In the genomic region with DNA sequence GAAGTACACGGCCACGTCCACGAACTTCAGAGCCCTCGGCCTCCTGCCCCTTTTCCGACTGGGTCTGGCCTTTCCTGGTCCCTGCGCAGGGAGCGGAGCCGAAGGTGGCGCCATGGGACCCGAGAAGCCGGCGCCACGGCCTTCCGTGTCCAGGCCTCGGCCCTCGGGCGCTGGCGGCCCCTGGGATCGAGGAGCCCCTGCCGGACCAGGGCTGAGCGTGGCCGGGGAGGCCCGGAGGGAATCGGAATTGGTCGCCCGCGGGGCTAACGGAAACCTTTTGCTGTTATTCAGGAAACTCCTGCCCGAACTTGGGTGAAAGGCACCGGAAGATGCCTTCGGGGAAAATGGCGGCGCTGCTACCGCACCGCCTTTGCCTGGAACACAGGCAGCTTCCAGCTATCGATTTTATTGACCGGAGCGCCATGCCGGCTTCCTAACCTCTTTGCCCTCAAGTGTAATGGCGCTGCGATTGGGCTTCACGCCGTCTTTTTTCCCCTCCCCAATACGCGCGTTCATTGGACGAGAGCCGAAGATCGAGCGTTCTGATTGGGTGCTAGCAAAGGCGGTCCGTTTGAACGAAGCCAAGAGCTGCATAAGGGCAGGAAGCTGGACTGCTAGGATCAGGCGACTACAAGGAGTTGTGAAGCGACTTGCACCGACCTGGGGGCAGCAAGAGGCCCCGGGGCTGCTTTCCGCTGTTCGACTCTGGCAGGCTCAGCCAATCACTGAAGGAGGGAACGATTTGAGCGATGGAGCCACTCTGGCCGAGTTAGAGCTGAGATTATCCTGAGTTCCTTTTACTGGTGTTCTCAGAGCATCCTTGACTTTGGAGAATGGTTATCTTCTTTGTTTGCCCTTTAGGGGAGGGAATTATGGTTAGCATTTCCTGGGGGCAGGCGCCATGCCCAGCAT, we compare ENCODE assay signal across 8 cellular contexts. TPM values are rescaled to one million over a fixed set of nuclear protein-coding genes. Genes with fewer than 3 reads are reported as not detected.
DNase-seq lines count a peak whose midpoint lies in the region; ATAC-seq and TF ChIP-seq lines count a peak whose summit lies in the region.

ZNF689 (minus strand) TSS at position 462 of the 912 bp plus-strand sequence; CDS start at position 114, 348 bp downstream.

- no peak for TF ChIP-seq CTCF in CD8-positive, alpha-beta T cell (IDR thresholded peaks at IDR 0.05)

- peak; percentile 88 for ATAC-seq in CD8-positive, alpha-beta T cell
- peak; percentile 86 for ATAC-seq in GM19467 (IDR thresholded peaks at IDR 0.05; ENCODE audit: unreplicated experiment)

- H3K4me3 ChIP-seq in CD8-positive, alpha-beta T cell (ENCODE audit: low read depth, low read length): peak within 1 kb of the TSS; percentile 69
- H3K4me3 ChIP-seq in effector memory CD4-positive, alpha-beta T cell (ENCODE audit: insufficient read depth, low read depth, low read length, poor library complexity, severe bottlenecking): peak within 1 kb of the TSS; percentile 95

- H3K27me3 Mint-ChIP-seq in CD8-positive, alpha-beta T cell (ENCODE audit: low read depth): no peaks in the 10 kb centered on the region

- DNase-seq in CD8-positive, alpha-beta T cell: peak; percentile 90 to 97 (median 92)
- DNase-seq in HS-5 (ENCODE audit: low read depth): peak; percentile 97
- DNase-seq in NK-92 treated with Interleukin-12 subunit alpha and Interleukin-12 subunit beta, amount 100 ng/mL, for 24 hours (lab: John Stamatoyannopoulos, UW): peak; percentile 84
- peak; percentile 99 for DNase-seq in activated CD8-positive, alpha-beta memory T cell treated with anti-CD3 and anti-CD28 coated beads for 24 hours
- peak; percentile 93 to 94 (median 93) for DNase-seq in effector memory CD4-positive, alpha-beta T cell
- DNase-seq in lung microvascular endothelial cell (ENCODE audit: low read depth in 2 of 2): peak; percentile 97
- DNase-seq in stimulated activated CD4-positive, alpha-beta T cell treated with anti-CD3 and anti-CD28 coated beads, TNF-alpha, amount 100 ng/mL, for 48 hours (ENCODE audit: low read depth in 3 of 3): peak; percentile 88 to 92 (median 92)

- CTCF ChIA-PET in CD8-positive, alpha-beta T cell (lab: Charles Lee): interaction anchor here (0.7 to 5.0 kb wide), 5 partner anchors 11 to 180 kb away, joined by 3 to 28 read pairs (median 13); partner anchors contain the start of gene DCTPP1

- no peaks in the 10 kb centered on the region for H3K36me3 ChIP-seq in CD8-positive, alpha-beta T cell (ENCODE audit: insufficient read depth, low read length)
- peaks cover 11% of the 10 kb centered on the region for H3K36me3 ChIP-seq in effector memory CD4-positive, alpha-beta T cell (ENCODE audit: control insufficient read depth, insufficient read depth, low read length)

- H3K27me3 ChIP-seq in CD8-positive, alpha-beta T cell (ENCODE audit: insufficient read depth, low read length): no peaks in the 10 kb centered on the region
- no peaks in the 10 kb centered on the region for H3K27me3 ChIP-seq in effector memory CD4-positive, alpha-beta T cell (replicated peaks; ENCODE audit: control insufficient read depth, insufficient read depth, low read length, poor library complexity, severe bottlenecking)

- H3K4me1 ChIP-seq in CD8-positive, alpha-beta T cell (ENCODE audit: insufficient read depth, low read length): peaks cover 12% of the 10 kb centered on the region
- H3K4me1 ChIP-seq in effector memory CD4-positive, alpha-beta T cell (ENCODE audit: control insufficient read depth, insufficient read depth, low read length, poor library complexity, severe bottlenecking): peaks cover 8% of the 10 kb centered on the region

- POLR2A ChIA-PET in CD8-positive, alpha-beta T cell (lab: Charles Lee): interaction anchor here (0.6 to 3.4 kb wide), 13 partner anchors 10 to 204 kb away, joined by 3 to 16 read pairs (median 3); partner anchors contain the start of genes DCTPP1, FBRS, PRR14 and ZNF688

- H3K27ac ChIP-seq in CD8-positive, alpha-beta T cell (ENCODE audit: low read depth, low read length): peak within 1 kb of the TSS; percentile 93
- peak within 1 kb of the TSS; percentile 97 for H3K27ac ChIP-seq in effector memory CD4-positive, alpha-beta T cell (ENCODE audit: insufficient read depth, low read length, poor library complexity, severe bottlenecking)

- peaks cover 24% of the 10 kb centered on the region for H3K4me1 Mint-ChIP-seq in CD8-positive, alpha-beta T cell (ENCODE audit: low read depth)

- peak within 1 kb of the TSS; percentile 98 for H3K27ac Mint-ChIP-seq in CD8-positive, alpha-beta T cell

- peak within 1 kb of the TSS; percentile 95 for H3K4me3 Mint-ChIP-seq in CD8-positive, alpha-beta T cell

- intact Hi-C loops in CD8-positive, alpha-beta T cell (cut with DNase I, micrococcal nuclease): loop anchor here (1.0 to 2.0 kb wide), 12 partner anchors 24 to 88 kb away; partner anchors contain the start of genes FBRS (in 2 of the 2), PRR14 (in 2 of the 2), ZNF785 (in 2 of the 2) and ZNF764 (in 1 of the 2)

- H3K36me3 Mint-ChIP-seq in CD8-positive, alpha-beta T cell: peaks cover 25% of the 10 kb centered on the region

- no peaks in the 10 kb centered on the region for H3K9me3 ChIP-seq in CD8-positive, alpha-beta T cell (ENCODE audit: low read length)
- H3K9me3 ChIP-seq in effector memory CD4-positive, alpha-beta T cell (ENCODE audit: control insufficient read depth, low read length): no peaks in the 10 kb centered on the region

- H3K9me3 Mint-ChIP-seq in CD8-positive, alpha-beta T cell: no peaks in the 10 kb centered on the region

RNA-seq across cellular contexts. Expression of gene ZNF689, which starts in this region (rescaled TPM):
- 10 to 100 TPM; 15.6 to 17.5 TPM for total RNA-seq in CD8-positive, alpha-beta T cell
- total RNA-seq in lung microvascular endothelial cell: 3.1 and 4.0 TPM in 2 replicates

Comparison
In these comparisons a context has a peak if more than half of its experiments do, and no peak if none do; other contexts are left out.
1. Peak in every context shown above with its lines: DNase-seq, ATAC-seq, H3K4me3 ChIP-seq and H3K27ac ChIP-seq.